ENCODE assay signal across 24 cellular contexts in the genomic region with DNA sequence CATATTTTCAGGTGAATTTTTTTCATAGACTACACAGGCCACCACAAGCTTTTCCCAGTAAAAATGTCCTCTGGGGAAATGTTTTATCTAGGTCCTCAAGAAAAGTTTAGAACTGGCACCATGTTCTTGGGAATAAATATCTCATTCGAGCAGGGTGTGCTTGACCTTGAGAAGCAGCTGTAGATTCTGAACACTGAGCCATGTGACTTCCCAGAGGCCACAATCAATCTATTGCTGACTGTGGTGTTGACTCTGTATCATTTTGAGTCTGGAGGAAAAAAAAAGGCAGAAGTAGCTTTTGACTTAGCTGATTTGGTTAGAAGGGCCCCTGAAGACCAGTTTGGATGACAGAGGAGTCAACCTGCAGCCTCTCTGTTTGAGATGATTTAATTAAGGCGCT.
"Had no signal": no experiment of that assay in that cellular context is flagged by ENCODE, and none has a peak within 500 bp of the region (broad histone marks: within the 10 kb centered on the region; RNA-seq: fewer than 3 reads in every experiment).

No MANE protein-coding gene starts in this region.

- H3K27me3 ChIP-seq: neural progenitor cell, neutrophil, right lobe of liver, sigmoid colon, stomach, tibial artery, transverse colon, upper lobe of right lung, uterus had no signal

- H3K9ac ChIP-seq: neural progenitor cell, parathyroid adenoma had no signal

- DNase-seq: naive thymus-derived CD4-positive, alpha-beta T cell; natural killer cell; nucleus accumbens; posterior cingulate gyrus; psoas muscle; right cardiac atrium; right lobe of liver; sigmoid colon; small intestine; stimulated activated CD4-positive, alpha-beta T cell treated with anti-CD3 and anti-CD28 coated beads, Interleukin-15, amount 100 ng/mL, for 24 hours; stimulated activated CD4-positive, alpha-beta T cell treated with anti-CD3 and anti-CD28 coated beads, Interleukin-2, amount 100 ng/mL, for 24 hours; stimulated activated CD4-positive, alpha-beta T cell treated with anti-CD3 and anti-CD28 coated beads, Interleukin-2, amount 100 ng/mL, for 48 hours; stimulated activated CD4-positive, alpha-beta T cell treated with anti-CD3 and anti-CD28 coated beads, Interleukin-4, amount 100 ng/mL, for 24 hours; stimulated activated naive B cell treated with anti-CD40 and anti-IgM and Interleukin-4, amounts not matched to agents 10 μg/mL and 1 μg/mL and 100 μg/mL, for 72 hours; stimulated activated naive CD4-positive, alpha-beta T cell treated with Interleukin-2 at 50 U/mL for 16 hours; stomach; tibial artery; transverse colon; upper lobe of right lung; uterus had no signal

- H3K27ac ChIP-seq: neural progenitor cell, neutrophil, parathyroid adenoma, psoas muscle, right lobe of liver, sigmoid colon, stomach, tibial artery, transverse colon, upper lobe of right lung, uterus had no signal

- ATAC-seq: naive thymus-derived CD4-positive, alpha-beta T cell; natural killer cell; psoas muscle; right cardiac atrium; right lobe of liver; stimulated activated effector memory CD8-positive, alpha-beta T cell treated with anti-CD3 and anti-CD28 coated beads, Interleukin-12 subunit alpha, Interleukin-12 subunit beta, amount 100 ng/mL, for 72 hours; stimulated activated naive B cell treated with anti-CD40 and anti-IgM and Interleukin-4, amounts not matched to agents 10 μg/mL and 1 μg/mL and 100 μg/mL, for 72 hours; upper lobe of right lung had no signal

- H3K4me1 ChIP-seq: neural progenitor cell, parathyroid adenoma, psoas muscle, right lobe of liver, sigmoid colon, stomach, tibial artery, transverse colon, upper lobe of right lung, uterus had no signal

- H3K4me2 ChIP-seq: neural progenitor cell had no signal

- H2AFZ ChIP-seq: neural progenitor cell, parathyroid adenoma had no signal

- H3K9me3 ChIP-seq: neutrophil, psoas muscle, right lobe of liver, tibial artery, upper lobe of right lung, uterus had no signal

- H3K36me3 ChIP-seq: neural progenitor cell, neutrophil, right lobe of liver, sigmoid colon, stomach, tibial artery, transverse colon, upper lobe of right lung, uterus had no signal

- H3K4me3 ChIP-seq: neural progenitor cell, psoas muscle, right lobe of liver, sigmoid colon, stomach, tibial artery, transverse colon, upper lobe of right lung, uterus had no signal
